10 cellular contexts compared by ENCODE assay signal in genomic region chr14:55819610-55820304, GRCh38.
DNase-seq lines count a peak whose midpoint lies in the region; ATAC-seq and TF ChIP-seq lines count a peak whose summit lies in the region.
"Had no signal": no experiment of that assay in that cellular context is flagged by ENCODE, and none has a peak within 500 bp of the region (broad histone marks: within the 10 kb centered on the region; RNA-seq: fewer than 3 reads in every experiment).

No MANE protein-coding gene starts in this region.

- H3K36me3 ChIP-seq in GM06990 (ENCODE audit: control insufficient read depth, insufficient read depth, low read length) (no peaks in the 10 kb centered on the region), H7 (replicated peaks; ENCODE audit: control insufficient read depth, insufficient read depth, low read length) (no peaks in the 10 kb centered on the region)
- H3K36me3 ChIP-seq: upper lobe of left lung had no signal

- DNase-seq in GM06990 (ENCODE audit: extremely low read depth, insufficient read length) (peak; percentile 25), GM20000 (ENCODE audit: low spot score) (peak; percentile 31), SIG-M5 treated with dmso at 0.1 percent for 504 hours (lab: John Stamatoyannopoulos, UW; ENCODE audit: unreplicated experiment) (peak; percentile 93), T1000 (lab: John Stamatoyannopoulos, UW) (no peak), GDM1 (lab: John Stamatoyannopoulos, UW) (no peak), hepatic stellate cell (ENCODE audit: low spot score) (no peak), H7 (no peak)
- DNase-seq: activated naive CD4-positive, alpha-beta T cell treated with anti-CD3 and anti-CD28 coated beads, Interleukin-2, amount 10 ng/mL, durations not matched to agents 7 days and 5 days; upper lobe of left lung had no signal

- H3K27me3 ChIP-seq in GM06990 (replicated peaks; ENCODE audit: control insufficient read depth, insufficient read depth, low read length): no peaks in the 10 kb centered on the region
- no peaks in the 10 kb centered on the region for H3K27me3 ChIP-seq in H7 (ENCODE audit: control insufficient read depth, insufficient read depth, low read length)
- H3K27me3 ChIP-seq: upper lobe of left lung had no signal

- no peak overlapping the region for H3K4me3 ChIP-seq in GM06990 (replicated peaks; ENCODE audit: low read depth, low read length)
- H3K4me3 ChIP-seq in H7 (ENCODE audit: insufficient read depth, low read depth, low read length): no peak overlapping the region
- H3K4me3 ChIP-seq: upper lobe of left lung had no signal

- ATAC-seq in HG03060 (IDR thresholded peaks at IDR 0.05; ENCODE audit: low read depth, unreplicated experiment): peak; percentile 77

- TF ChIP-seq CTCF in GM06990 (IDR thresholded peaks at IDR 0.05; ENCODE audit: insufficient read depth, low read length, poor library complexity, severe bottlenecking) (no peak), GM20000 (IDR thresholded peaks at IDR 0.05; ENCODE audit: extremely low read depth, missing control alignments) (no peak)

Comparison
In these comparisons a context has a peak if more than half of its experiments do, and no peak if none do; other contexts are left out.
1. DNase-seq: peak in GM06990 (single experiment), GM20000 (single experiment) and SIG-M5 treated with dmso at 0.1 percent for 504 hours (single experiment); none in T1000 (single experiment), GDM1 (single experiment), hepatic stellate cell (single experiment) and H7 (single experiment).